In the genomic region with DNA sequence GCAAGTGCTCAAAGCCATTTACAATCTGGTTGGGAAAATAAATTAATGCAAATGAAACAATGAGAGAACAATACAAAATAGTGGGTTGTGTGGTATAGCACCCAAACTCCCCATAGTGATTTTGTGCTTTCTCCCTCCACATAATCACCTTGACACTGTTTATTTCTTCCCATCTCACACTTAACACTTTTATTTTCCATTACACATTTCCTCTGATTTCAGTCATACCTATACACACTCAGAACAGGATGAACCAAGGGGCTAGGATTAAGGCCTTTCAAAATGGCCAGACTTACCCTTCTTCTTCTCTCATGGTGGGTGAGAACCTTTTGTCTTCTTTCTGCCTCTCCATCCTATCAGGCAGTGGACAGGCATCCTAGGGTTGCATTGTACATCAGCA, we compare ENCODE assay signal across 19 cellular contexts. TPM values are rescaled to one million over a fixed set of nuclear protein-coding genes. Genes with fewer than 3 reads are reported as not detected.
"Had no signal": no experiment of that assay in that cellular context is flagged by ENCODE, and none has a peak within 500 bp of the region (broad histone marks: within the 10 kb centered on the region; RNA-seq: fewer than 3 reads in every experiment).

No MANE protein-coding gene starts in this region.

- H3K4me3 ChIP-seq: colonic mucosa, hepatocyte, right lobe of liver, thyroid gland had no signal

- H3K27ac Mint-ChIP-seq: endodermal cell had no signal

- H3K9me3 ChIP-seq: colonic mucosa, right lobe of liver, thyroid gland had no signal

- H3K4me3 Mint-ChIP-seq: endodermal cell; natural killer cell treated with Interleukin-12 subunit alpha and Interleukin-12 subunit beta and Interleukin-15 and Interleukin-18, amount 100 ng/mL, for 72 hours had no signal

- H3K9ac ChIP-seq: parathyroid adenoma had no signal

- DNase-seq: anterior cingulate cortex; brain microvascular endothelial cell; central memory CD4-positive, alpha-beta T cell; colonic mucosa; endodermal cell; foreskin fibroblast; right lobe of liver; SIG-M5; small intestine; stimulated activated CD4-positive, alpha-beta T cell treated with anti-CD3 and anti-CD28 coated beads, Interleukin-15, amount 100 ng/mL, for 24 hours; stimulated activated CD4-positive, alpha-beta T cell treated with anti-CD3 and anti-CD28 coated beads, Interleukin-2, amount 100 ng/mL, for 48 hours; T-cell; T1000; thyroid gland had no signal

- H3K36me3 ChIP-seq: brain microvascular endothelial cell, colonic mucosa, right lobe of liver, thyroid gland had no signal

- H3K79me2 ChIP-seq: hepatocyte, parathyroid adenoma had no signal

- H3K4me1 Mint-ChIP-seq: T-cell had no signal

- H3K4me2 ChIP-seq: hepatocyte had no signal

- H3K4me1 ChIP-seq: colonic mucosa, right lobe of liver, thyroid gland had no signal

- H3K27me3 ChIP-seq: brain microvascular endothelial cell, colonic mucosa, right lobe of liver, thyroid gland had no signal

- H2AFZ ChIP-seq: hepatocyte, parathyroid adenoma had no signal

- H3K27ac ChIP-seq: brain microvascular endothelial cell, colonic mucosa, epithelial cell of prostate, hepatocyte, parathyroid adenoma, right lobe of liver, thyroid gland had no signal

- H3K9me3 Mint-ChIP-seq: endodermal cell; natural killer cell treated with Interleukin-12 subunit alpha and Interleukin-12 subunit beta and Interleukin-15 and Interleukin-18, amount 100 ng/mL, for 72 hours; T-cell had no signal

- H3K27me3 Mint-ChIP-seq: natural killer cell treated with Interleukin-12 subunit alpha and Interleukin-12 subunit beta and Interleukin-15 and Interleukin-18, amount 100 ng/mL, for 72 hours; T-cell had no signal

RNA-seq across cellular contexts. Expression of a gene that starts 13.9 kb away (rescaled TPM):
- total RNA-seq: glomerular endothelial cell had no signal

RNA-seq across cellular contexts. Expression of a gene that starts 37.9 kb away (rescaled TPM):
- total RNA-seq: glomerular endothelial cell had no signal

RNA-seq across cellular contexts. Expression of a gene that starts 53.0 kb away (rescaled TPM):
- total RNA-seq: glomerular endothelial cell; natural killer cell treated with Interleukin-12 subunit alpha and Interleukin-12 subunit beta and Interleukin-15 and Interleukin-18, amount 100 ng/mL, for 72 hours; T-cell had no signal
